In the genomic region with DNA sequence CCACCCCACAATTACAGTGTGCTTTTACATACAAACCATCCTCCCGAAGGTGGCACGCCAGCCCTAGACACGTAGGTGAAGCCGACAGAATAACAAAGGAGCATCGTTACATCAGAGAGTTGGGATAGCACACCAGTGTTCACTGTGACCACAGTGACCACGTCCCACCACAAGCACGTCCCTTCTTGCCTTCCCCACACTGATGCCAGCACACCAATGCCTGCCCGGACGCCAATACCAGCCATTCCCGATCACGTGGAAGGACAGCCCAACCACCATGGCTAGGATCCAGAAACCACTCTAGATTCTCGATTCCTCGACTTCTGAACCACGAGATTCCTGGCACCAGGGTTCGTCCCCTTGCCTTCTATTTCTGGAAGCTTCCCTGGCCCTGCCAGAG, we compare ENCODE assay signal across 15 cellular contexts. TPM values are rescaled to one million over a fixed set of nuclear protein-coding genes. Genes with fewer than 3 reads are reported as not detected.
A peak's percentile ranks its signal among the peaks of the same experiment; 100 is the strongest.
DNase-seq lines count a peak whose midpoint lies in the region; ATAC-seq and TF ChIP-seq lines count a peak whose summit lies in the region.
"Had no signal": no experiment of that assay in that cellular context is flagged by ENCODE, and none has a peak within 500 bp of the region (broad histone marks: within the 10 kb centered on the region; RNA-seq: fewer than 3 reads in every experiment).

No MANE protein-coding gene starts in this region.

- DNase-seq in activated T-cell treated with anti-CD3 and anti-CD28 coated beads, Interleukin-2, amount 50 U/mL, for 24 hours: no peak
- DNase-seq in activated T-cell treated with anti-CD3 and anti-CD28 coated beads for 4 hours: no peak
- DNase-seq in T-cell: no peak
- no peak for DNase-seq in endothelial cell (ENCODE audit: low spot score)
- DNase-seq in stimulated activated effector memory CD8-positive, alpha-beta T cell treated with anti-CD3 and anti-CD28 coated beads, Interleukin-12 subunit alpha, Interleukin-12 subunit beta, amount 100 ng/mL, for 72 hours (ENCODE audit: low spot score in 2 of 2): no peak
- no peak for DNase-seq in RKO (ENCODE audit: low spot score)
- no peak for DNase-seq in uterus
- DNase-seq: brain microvascular endothelial cell, left colon, NCI-H187, NCI-H510A treated with DMSO at 0.1 percent for 48 hours had no signal

- CTCF ChIA-PET in T-cell (lab: Charles Lee): no interaction called here

- no peaks in the 10 kb centered on the region for H3K27me3 ChIP-seq in uterus
- H3K27me3 ChIP-seq: brain microvascular endothelial cell, suprapubic skin had no signal

- POLR2A ChIA-PET in T-cell (lab: Charles Lee): interaction anchor here in 1 of 2 donors (0.8 kb wide), 1 partner anchor 23 kb away, joined by 6 read pairs; no protein-coding TSS in a partner anchor

- H3K36me3 Mint-ChIP-seq in activated T-cell treated with anti-CD3 and anti-CD28 coated beads, Interleukin-2, amount 50 U/mL, for 24 hours (ENCODE audit: low read depth): peaks cover 96% of the 10 kb centered on the region
- H3K36me3 Mint-ChIP-seq in T-cell (peaks cover 70% of the 10 kb centered on the region), endothelial cell (ENCODE audit: low read depth, unreplicated experiment) (peaks cover 52% of the 10 kb centered on the region)
- peaks cover 100% of the 10 kb centered on the region for H3K36me3 Mint-ChIP-seq in stimulated activated effector memory CD8-positive, alpha-beta T cell treated with anti-CD3 and anti-CD28 coated beads, Interleukin-12 subunit alpha, Interleukin-12 subunit beta, amount 100 ng/mL, for 72 hours

- H3K4me1 ChIP-seq in uterus: no peaks in the 10 kb centered on the region
- H3K4me1 ChIP-seq: suprapubic skin had no signal

- ATAC-seq in T-cell (replicated peaks in 1 of 4) (no peak), HG02798 (IDR thresholded peaks at IDR 0.05; ENCODE audit: poor library complexity, unreplicated experiment) (no peak)
- ATAC-seq in stimulated activated effector memory CD8-positive, alpha-beta T cell treated with anti-CD3 and anti-CD28 coated beads, Interleukin-12 subunit alpha, Interleukin-12 subunit beta, amount 100 ng/mL, for 72 hours: peak; percentile 56
- ATAC-seq: activated CD4-positive, CD25-positive, alpha-beta regulatory T cell treated with anti-CD3 and anti-CD28 coated beads, Interleukin-2, amount 50 U/mL, for 24 hours; left colon had no signal

- peaks cover 14% of the 10 kb centered on the region for H3K4me1 Mint-ChIP-seq in activated T-cell treated with anti-CD3 and anti-CD28 coated beads, Interleukin-2, amount 50 U/mL, for 24 hours (ENCODE audit: low read depth)
- peaks cover 4 to 9% (median 7%) of the 10 kb centered on the region in 3 donors for H3K4me1 Mint-ChIP-seq in T-cell
- no peaks in the 10 kb centered on the region for H3K4me1 Mint-ChIP-seq in endothelial cell (ENCODE audit: unreplicated experiment)
- peaks cover 23% of the 10 kb centered on the region for H3K4me1 Mint-ChIP-seq in stimulated activated effector memory CD8-positive, alpha-beta T cell treated with anti-CD3 and anti-CD28 coated beads, Interleukin-12 subunit alpha, Interleukin-12 subunit beta, amount 100 ng/mL, for 72 hours

- no peak overlapping the region for H3K4me3 ChIP-seq in uterus
- H3K4me3 ChIP-seq: SK-N-MC, suprapubic skin had no signal

- H3K27ac Mint-ChIP-seq in activated T-cell treated with anti-CD3 and anti-CD28 coated beads, Interleukin-2, amount 50 U/mL, for 24 hours: peak overlapping the region; percentile 87
- H3K27ac Mint-ChIP-seq in T-cell (peak overlapping the region; percentile 53 to 80), endothelial cell (ENCODE audit: unreplicated experiment) (peak overlapping the region; percentile 63)
- peak overlapping the region; percentile 94 for H3K27ac Mint-ChIP-seq in stimulated activated effector memory CD8-positive, alpha-beta T cell treated with anti-CD3 and anti-CD28 coated beads, Interleukin-12 subunit alpha, Interleukin-12 subunit beta, amount 100 ng/mL, for 72 hours

- H3K27ac ChIP-seq in uterus: no peak overlapping the region
- H3K27ac ChIP-seq: brain microvascular endothelial cell, SK-N-MC, suprapubic skin had no signal

- H3K27me3 Mint-ChIP-seq in activated T-cell treated with anti-CD3 and anti-CD28 coated beads, Interleukin-2, amount 50 U/mL, for 24 hours: no peaks in the 10 kb centered on the region
- H3K27me3 Mint-ChIP-seq in T-cell: no peaks in the 10 kb centered on the region
- peaks cover 14% of the 10 kb centered on the region for H3K27me3 Mint-ChIP-seq in endothelial cell (ENCODE audit: unreplicated experiment)

- H3K4me3 Mint-ChIP-seq in activated T-cell treated with anti-CD3 and anti-CD28 coated beads, Interleukin-2, amount 50 U/mL, for 24 hours: no peak overlapping the region
- no peak overlapping the region for H3K4me3 Mint-ChIP-seq in T-cell
- peak overlapping the region; percentile 68 for H3K4me3 Mint-ChIP-seq in endothelial cell (ENCODE audit: unreplicated experiment)
- H3K4me3 Mint-ChIP-seq in stimulated activated effector memory CD8-positive, alpha-beta T cell treated with anti-CD3 and anti-CD28 coated beads, Interleukin-12 subunit alpha, Interleukin-12 subunit beta, amount 100 ng/mL, for 72 hours: no peak overlapping the region

- intact Hi-C loops in uterus (cut with DNase I; ENCODE audit: low total_unique reads): no loop called here

- TF ChIP-seq CTCF in endothelial cell (IDR thresholded peaks at IDR 0.05; ENCODE audit: unreplicated experiment) (no peak), uterus (IDR thresholded peaks at IDR 0.05) (no peak)

- no peak for TF ChIP-seq POLR2A in uterus (IDR thresholded peaks at IDR 0.05)

- no peaks in the 10 kb centered on the region for H3K9me3 Mint-ChIP-seq in activated T-cell treated with anti-CD3 and anti-CD28 coated beads, Interleukin-2, amount 50 U/mL, for 24 hours
- no peaks in the 10 kb centered on the region for H3K9me3 Mint-ChIP-seq in T-cell
- no peaks in the 10 kb centered on the region for H3K9me3 Mint-ChIP-seq in endothelial cell (ENCODE audit: unreplicated experiment)
- H3K9me3 Mint-ChIP-seq in stimulated activated effector memory CD8-positive, alpha-beta T cell treated with anti-CD3 and anti-CD28 coated beads, Interleukin-12 subunit alpha, Interleukin-12 subunit beta, amount 100 ng/mL, for 72 hours: no peaks in the 10 kb centered on the region

- no peaks in the 10 kb centered on the region for H3K36me3 ChIP-seq in uterus

- no peaks in the 10 kb centered on the region for H3K9me3 ChIP-seq in uterus
- H3K9me3 ChIP-seq: suprapubic skin had no signal

RNA-seq across cellular contexts. Expression of gene GPR68, which starts 48.0 kb away (rescaled TPM):
- total RNA-seq in T-cell (10 to 100 TPM in 3 of 5 donors, 1 to 10 TPM in 2; 3.0 to 16.4 (median 10.0) TPM), endothelial cell (ENCODE audit: unreplicated experiment) (5.4 TPM), uterus (under 1 TPM in 2 of 4 donors, not detected in 2; 0.48 to 0.98 TPM)
